In the genomic region with DNA sequence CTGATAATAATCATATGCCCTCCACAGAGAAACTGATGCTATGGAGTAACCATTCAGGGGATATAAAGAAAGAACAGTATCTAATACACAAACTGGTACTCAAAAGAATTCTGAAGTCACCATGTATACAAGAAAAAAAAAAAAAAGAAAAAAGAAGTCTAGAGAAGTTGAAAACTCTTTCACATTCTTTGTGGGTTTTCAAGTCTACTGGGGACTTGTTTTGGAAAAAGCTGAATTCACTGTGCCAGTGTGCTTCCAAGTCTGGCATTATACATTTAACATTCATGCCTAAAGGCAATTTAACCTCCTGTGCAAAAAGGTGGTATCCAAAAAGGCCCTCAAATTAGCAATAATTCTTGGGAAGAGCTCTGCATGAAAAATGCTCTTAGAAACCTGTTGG, we compare ENCODE assay signal across 14 cellular contexts.
DNase-seq lines count a peak whose midpoint lies in the region; TF ChIP-seq lines count a peak whose summit lies in the region.
"Had no signal": no experiment of that assay in that cellular context is flagged by ENCODE, and none has a peak within 500 bp of the region (broad histone marks: within the 10 kb centered on the region; RNA-seq: fewer than 3 reads in every experiment).

No MANE protein-coding gene starts in this region.

- TF ChIP-seq CTCF in spleen (IDR thresholded peaks at IDR 0.05 in 8 of 11, conservative IDR thresholded peaks at IDR 0.05 in 3 of 11), result no peak
- no peak for TF ChIP-seq CTCF in GM10266 (IDR thresholded peaks at IDR 0.05; ENCODE audit: control insufficient read depth, insufficient read depth, low read depth, missing control alignments)

- H3K4me1 Mint-ChIP-seq in activated T-cell treated with anti-CD3 and anti-CD28 coated beads, Interleukin-2, amount 50 U/mL, for 24 hours (ENCODE audit: low read depth), result peaks cover 95% of the 10 kb centered on the region
- H3K4me1 Mint-ChIP-seq in activated naive CD8-positive, alpha-beta T cell treated with anti-CD3 and anti-CD28 coated beads for 36 hours, result peaks cover 61% of the 10 kb centered on the region
- H3K4me1 Mint-ChIP-seq in immature natural killer cell, result peaks cover 49 to 93% of the 10 kb centered on the region in 2 donors

- peaks cover 0 to 81% (median 29%) of the 10 kb centered on the region in 6 donors for H3K36me3 ChIP-seq in spleen

- H3K9me3 Mint-ChIP-seq in activated T-cell treated with anti-CD3 and anti-CD28 coated beads, Interleukin-2, amount 50 U/mL, for 24 hours, result peaks cover 8% of the 10 kb centered on the region
- H3K9me3 Mint-ChIP-seq in activated naive CD8-positive, alpha-beta T cell treated with anti-CD3 and anti-CD28 coated beads for 36 hours, result no peaks in the 10 kb centered on the region
- no peaks in the 10 kb centered on the region for H3K9me3 Mint-ChIP-seq in immature natural killer cell
- H3K9me3 Mint-ChIP-seq: IgD-negative memory B cell, nephron progenitor cell had no signal

- no peak for DNase-seq in activated T-cell treated with anti-CD3 and anti-CD28 coated beads, Interleukin-2, amount 50 U/mL, for 24 hours
- DNase-seq in activated T-cell treated with anti-CD3 and anti-CD28 coated beads for 4 hours, result no peak
- no peak for DNase-seq in activated naive CD8-positive, alpha-beta T cell treated with anti-CD3 and anti-CD28 coated beads for 36 hours
- no peak for DNase-seq in immature natural killer cell
- no peak for DNase-seq in spleen
- no peak for DNase-seq in D341Med (ENCODE audit: low spot score)
- no peak for DNase-seq in GM10266 (ENCODE audit: extremely low spot score)
- no peak for DNase-seq in mucosa of gallbladder (ENCODE audit: low spot score)
- DNase-seq: hypothalamus, NCI-H1092 treated with DMSO at 0.1 percent for 48 hours, nephron progenitor cell, stomach had no signal

- no peaks in the 10 kb centered on the region for H3K9me3 ChIP-seq in spleen
- H3K9me3 ChIP-seq: stomach had no signal

- TF ChIP-seq POLR2A in spleen (IDR thresholded peaks at IDR 0.05), result no peak

- H3K27ac Mint-ChIP-seq in activated T-cell treated with anti-CD3 and anti-CD28 coated beads, Interleukin-2, amount 50 U/mL, for 24 hours, result peak overlapping the region; percentile 87
- H3K27ac Mint-ChIP-seq in activated naive CD8-positive, alpha-beta T cell treated with anti-CD3 and anti-CD28 coated beads for 36 hours, result peak overlapping the region; percentile 52
- H3K27ac Mint-ChIP-seq in immature natural killer cell, result peak overlapping the region in 5 of 6 donors; percentile 10 to 79 (median 50)
- H3K27ac Mint-ChIP-seq: nephron progenitor cell had no signal

- peak overlapping the region in 5 of 8 donors; percentile 33 to 65 (median 53) for H3K27ac ChIP-seq in spleen
- H3K27ac ChIP-seq: VCaP had no signal

- H3K27me3 Mint-ChIP-seq in activated T-cell treated with anti-CD3 and anti-CD28 coated beads, Interleukin-2, amount 50 U/mL, for 24 hours, result no peaks in the 10 kb centered on the region
- no peaks in the 10 kb centered on the region for H3K27me3 Mint-ChIP-seq in activated naive CD8-positive, alpha-beta T cell treated with anti-CD3 and anti-CD28 coated beads for 36 hours
- H3K27me3 Mint-ChIP-seq in immature natural killer cell (ENCODE audit: low read depth in 3 of 3), result no peaks in the 10 kb centered on the region
- H3K27me3 Mint-ChIP-seq: IgD-negative memory B cell had no signal

- intact Hi-C loops in spleen (cut with DNase I; ENCODE audit: low total_unique reads), result no loop called here

- peak overlapping the region; percentile 16 for H3K4me3 Mint-ChIP-seq in activated T-cell treated with anti-CD3 and anti-CD28 coated beads, Interleukin-2, amount 50 U/mL, for 24 hours
- no peak overlapping the region for H3K4me3 Mint-ChIP-seq in activated naive CD8-positive, alpha-beta T cell treated with anti-CD3 and anti-CD28 coated beads for 36 hours
- no peak overlapping the region for H3K4me3 Mint-ChIP-seq in immature natural killer cell
- H3K4me3 Mint-ChIP-seq: IgD-negative memory B cell, nephron progenitor cell had no signal

- no peaks in the 10 kb centered on the region for H3K27me3 ChIP-seq in spleen (replicated peaks in 1 of 7)
- H3K27me3 ChIP-seq: stomach had no signal

- no peak overlapping the region for H3K4me3 ChIP-seq in spleen
- H3K4me3 ChIP-seq: stomach had no signal

- H3K4me1 ChIP-seq in spleen, result peaks cover 0 to 78% (median 21%) of the 10 kb centered on the region in 6 donors

- H3K36me3 Mint-ChIP-seq in activated T-cell treated with anti-CD3 and anti-CD28 coated beads, Interleukin-2, amount 50 U/mL, for 24 hours (ENCODE audit: low read depth), result peaks cover 97% of the 10 kb centered on the region
- peaks cover 67% of the 10 kb centered on the region for H3K36me3 Mint-ChIP-seq in activated naive CD8-positive, alpha-beta T cell treated with anti-CD3 and anti-CD28 coated beads for 36 hours
- peaks cover 19 to 45% (median 40%) of the 10 kb centered on the region in 3 donors for H3K36me3 Mint-ChIP-seq in immature natural killer cell
